In genomic region chr9:7536310-7536939, GRCh38 we compare ENCODE assay signal across 8 cellular contexts.
DNase-seq lines count a peak whose midpoint lies in the region; ATAC-seq, FAIRE-seq and TF ChIP-seq lines count a peak whose summit lies in the region.

No MANE protein-coding gene starts in this region.

- TF ChIP-seq CTCF in GM20000 (IDR thresholded peaks at IDR 0.05; ENCODE audit: extremely low read depth, missing control alignments) = peak; percentile 60
- peak; percentile 82 for TF ChIP-seq CTCF in OCI-LY3 (IDR thresholded peaks at IDR 0.05; ENCODE audit: low read depth, low read length)
- TF ChIP-seq CTCF in bronchial epithelial cell (IDR thresholded peaks at IDR 0.05; ENCODE audit: insufficient read depth, low read length, severe bottlenecking) = peak; percentile 85

- no peak overlapping the region for H2AFZ ChIP-seq in OCI-LY3 (ENCODE audit: low read depth, low read length)

- no peak overlapping the region for H3K4me2 ChIP-seq in OCI-LY3 (ENCODE audit: low read length)

- no peaks in the 10 kb centered on the region for H3K36me3 ChIP-seq in OCI-LY3 (replicated peaks; ENCODE audit: low read depth, low read length)
- H3K36me3 ChIP-seq in bronchial epithelial cell (ENCODE audit: control insufficient read depth, insufficient read depth, low read length) = no peaks in the 10 kb centered on the region

- no peaks in the 10 kb centered on the region for H3K4me1 ChIP-seq in OCI-LY3 (ENCODE audit: low read length)

- H3K79me2 ChIP-seq in OCI-LY3 (ENCODE audit: low read length) = no peaks in the 10 kb centered on the region

- H3K9ac ChIP-seq in OCI-LY3 (ENCODE audit: low read length) = no peak overlapping the region

- no peaks in the 10 kb centered on the region for H4K20me1 ChIP-seq in OCI-LY3 (ENCODE audit: insufficient read depth, low read length)

- no peak for FAIRE-seq in bronchial epithelial cell (lab: Jason Lieb, UNC)

- intact Hi-C loops in left colon (cut with DNase I, micrococcal nuclease) = no loop called here

- H3K27me3 ChIP-seq in OCI-LY3 (ENCODE audit: low read depth, low read length) (peaks cover 45% of the 10 kb centered on the region), bronchial epithelial cell (ENCODE audit: control insufficient read depth, insufficient read depth, low read length) (no peaks in the 10 kb centered on the region)

- no peaks in the 10 kb centered on the region for H3K9me3 ChIP-seq in OCI-LY3 (ENCODE audit: insufficient read depth, low read length)

- H3K27ac ChIP-seq in OCI-LY3 (ENCODE audit: low read length) = no peak overlapping the region

- ATAC-seq in HG03521 (IDR thresholded peaks at IDR 0.05; ENCODE audit: unreplicated experiment) (peak; percentile 82), left colon (peak; percentile 95)

- peak; percentile 18 to 73 (median 62) for DNase-seq in NCI-H1417 (lab: John Stamatoyannopoulos, UW)
- no peak for DNase-seq in NCI-H1417 treated with DMSO at 0.1 percent for 48 hours (lab: John Stamatoyannopoulos, UW)
- DNase-seq in GM20000 (ENCODE audit: low spot score) = peak; percentile 58
- DNase-seq in bronchial epithelial cell (ENCODE audit: low read depth) = peak; percentile 55
- DNase-seq in left colon = peak; percentile 35 to 62
- DNase-seq in superior temporal gyrus (ENCODE audit: extremely low spot score) = peak; percentile 69

- H3K4me3 ChIP-seq in OCI-LY3 (ENCODE audit: low read length) (no peak overlapping the region), bronchial epithelial cell (ENCODE audit: low read depth, low read length) (no peak overlapping the region)
